In genomic region chr6:169145476-169145875, GRCh38 we compare ENCODE assay signal across 1 cellular context.
TF ChIP-seq lines count a peak whose summit lies in the region.

No MANE protein-coding gene starts in this region.

TF ChIP-seq in WTC11, 78 proteins besides CTCF, POLR2A, EP300 and RAD21 (continued from another document):
- TF ChIP-seq ZNF512 (CRISPR knock-in tag; IDR thresholded peaks at IDR 0.05; ENCODE audit: borderline replicate concordance) (no peak), ERG (CRISPR knock-in tag; IDR thresholded peaks at IDR 0.05) (no peak), ATF6 (CRISPR knock-in tag; IDR thresholded peaks at IDR 0.05) (no peak)
